Comparison of ENCODE assay signal across 1 cellular context in genomic region chr14:75069021-75069810, GRCh38.
TF ChIP-seq lines count a peak whose summit lies in the region.

A gene with protein sequence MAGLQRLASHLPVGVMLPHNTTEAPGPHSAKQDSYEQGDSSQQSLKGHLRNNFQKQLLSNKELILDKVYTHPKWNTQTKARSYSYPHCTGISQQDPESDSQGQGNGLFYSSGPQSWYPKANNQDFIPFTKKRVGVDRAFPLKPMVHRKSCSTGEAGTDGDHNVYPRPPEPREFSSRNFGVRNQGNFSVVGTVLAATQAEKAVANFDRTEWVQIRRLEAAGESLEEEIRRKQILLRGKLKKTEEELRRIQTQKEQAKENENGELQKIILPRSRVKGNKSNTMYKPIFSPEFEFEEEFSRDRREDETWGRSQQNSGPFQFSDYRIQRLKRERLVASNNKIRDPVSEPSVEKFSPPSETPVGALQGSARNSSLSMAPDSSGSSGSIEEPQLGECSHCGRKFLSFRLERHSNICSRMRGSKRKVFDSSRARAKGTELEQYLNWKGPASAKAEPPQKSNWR (plus strand): TSS chr14:75069641. CDS start chr14:75070574, 933 bp downstream.

TF ChIP-seq in A549, 52 proteins besides CTCF, POLR2A, EP300 and RAD21 (continued from another document):
- TF ChIP-seq USF2 (IDR thresholded peaks at IDR 0.05) (0 out of 2 replicates have a peak, but pooled peaks have one; percentile 17), MYC (IDR thresholded peaks at IDR 0.05; ENCODE audit: borderline replicate concordance, low read length) (peak; percentile 91; the same call in 1 of the 2 replicates), HOXA7 (CRISPR knock-in tag; IDR thresholded peaks at IDR 0.05) (no peak), NPAS2 (CRISPR knock-in tag; IDR thresholded peaks at IDR 0.05; ENCODE audit: borderline replicate concordance) (0 out of 2 replicates have a peak, but pooled peaks have one; percentile 23), TFCP2L1 (CRISPR knock-in tag; IDR thresholded peaks at IDR 0.05) (no peak), ZFP36 (IDR thresholded peaks at IDR 0.05; ENCODE audit: borderline replicate concordance, partially characterized antibody) (no peak), CBX2 (IDR thresholded peaks at IDR 0.05; ENCODE audit: borderline replicate concordance, low read depth) (no peak), POLR2AphosphoS2 (conservative IDR thresholded peaks at IDR 0.05; ENCODE audit: low read length) (no peak), MAZ (IDR thresholded peaks at IDR 0.05; ENCODE audit: borderline replicate concordance, low read depth, low read length) (no peak), JUNB (IDR thresholded peaks at IDR 0.05) (no peak), CEBPB (IDR thresholded peaks at IDR 0.05) (no peak), CHD4 (IDR thresholded peaks at IDR 0.05; ENCODE audit: borderline replicate concordance) (no peak), RNF2 (IDR thresholded peaks at IDR 0.05; ENCODE audit: borderline replicate concordance, low read depth) (no peak), ZC3H11A (IDR thresholded peaks at IDR 0.05) (no peak), E2F6 (IDR thresholded peaks at IDR 0.05; ENCODE audit: borderline replicate concordance, low read depth) (peak; percentile 92), BCL3 (IDR thresholded peaks at IDR 0.05) (peak; percentile 64; the same call in 1 of the 3 replicates), PHF8 (IDR thresholded peaks at IDR 0.05; ENCODE audit: borderline replicate concordance, low read depth) (peak; percentile 81; the same call in 1 of the 2 replicates), FOSL2 (IDR thresholded peaks at IDR 0.05) (no peak), FOSL2 (CRISPR knock-in tag; IDR thresholded peaks at IDR 0.05) (0 out of 2 replicates have a peak, but pooled peaks have one; percentile 33), FOSB (CRISPR knock-in tag; IDR thresholded peaks at IDR 0.05) (no peak), SREBF2 (IDR thresholded peaks at IDR 0.05) (no peak), ESRRA (IDR thresholded peaks at IDR 0.05; ENCODE audit: borderline replicate concordance, low read length) (peak; percentile 99), HEYL (CRISPR knock-in tag; IDR thresholded peaks at IDR 0.05) (0 out of 2 replicates have a peak, but pooled peaks have one; percentile 32), MAX (IDR thresholded peaks at IDR 0.05) (peak; percentile 94), CHD2 (IDR thresholded peaks at IDR 0.05; ENCODE audit: low read length, partially characterized antibody) (no peak), RFX5 (IDR thresholded peaks at IDR 0.05) (0 out of 2 replicates have a peak, but pooled peaks have one; percentile 36), KDM1A (IDR thresholded peaks at IDR 0.05; ENCODE audit: low read depth) (no peak)
- TF ChIP-seq, protein P1, sequence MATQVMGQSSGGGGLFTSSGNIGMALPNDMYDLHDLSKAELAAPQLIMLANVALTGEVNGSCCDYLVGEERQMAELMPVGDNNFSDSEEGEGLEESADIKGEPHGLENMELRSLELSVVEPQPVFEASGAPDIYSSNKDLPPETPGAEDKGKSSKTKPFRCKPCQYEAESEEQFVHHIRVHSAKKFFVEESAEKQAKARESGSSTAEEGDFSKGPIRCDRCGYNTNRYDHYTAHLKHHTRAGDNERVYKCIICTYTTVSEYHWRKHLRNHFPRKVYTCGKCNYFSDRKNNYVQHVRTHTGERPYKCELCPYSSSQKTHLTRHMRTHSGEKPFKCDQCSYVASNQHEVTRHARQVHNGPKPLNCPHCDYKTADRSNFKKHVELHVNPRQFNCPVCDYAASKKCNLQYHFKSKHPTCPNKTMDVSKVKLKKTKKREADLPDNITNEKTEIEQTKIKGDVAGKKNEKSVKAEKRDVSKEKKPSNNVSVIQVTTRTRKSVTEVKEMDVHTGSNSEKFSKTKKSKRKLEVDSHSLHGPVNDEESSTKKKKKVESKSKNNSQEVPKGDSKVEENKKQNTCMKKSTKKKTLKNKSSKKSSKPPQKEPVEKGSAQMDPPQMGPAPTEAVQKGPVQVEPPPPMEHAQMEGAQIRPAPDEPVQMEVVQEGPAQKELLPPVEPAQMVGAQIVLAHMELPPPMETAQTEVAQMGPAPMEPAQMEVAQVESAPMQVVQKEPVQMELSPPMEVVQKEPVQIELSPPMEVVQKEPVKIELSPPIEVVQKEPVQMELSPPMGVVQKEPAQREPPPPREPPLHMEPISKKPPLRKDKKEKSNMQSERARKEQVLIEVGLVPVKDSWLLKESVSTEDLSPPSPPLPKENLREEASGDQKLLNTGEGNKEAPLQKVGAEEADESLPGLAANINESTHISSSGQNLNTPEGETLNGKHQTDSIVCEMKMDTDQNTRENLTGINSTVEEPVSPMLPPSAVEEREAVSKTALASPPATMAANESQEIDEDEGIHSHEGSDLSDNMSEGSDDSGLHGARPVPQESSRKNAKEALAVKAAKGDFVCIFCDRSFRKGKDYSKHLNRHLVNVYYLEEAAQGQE (IDR thresholded peaks at IDR 0.05) = no peak
- TF ChIP-seq, protein P2, sequence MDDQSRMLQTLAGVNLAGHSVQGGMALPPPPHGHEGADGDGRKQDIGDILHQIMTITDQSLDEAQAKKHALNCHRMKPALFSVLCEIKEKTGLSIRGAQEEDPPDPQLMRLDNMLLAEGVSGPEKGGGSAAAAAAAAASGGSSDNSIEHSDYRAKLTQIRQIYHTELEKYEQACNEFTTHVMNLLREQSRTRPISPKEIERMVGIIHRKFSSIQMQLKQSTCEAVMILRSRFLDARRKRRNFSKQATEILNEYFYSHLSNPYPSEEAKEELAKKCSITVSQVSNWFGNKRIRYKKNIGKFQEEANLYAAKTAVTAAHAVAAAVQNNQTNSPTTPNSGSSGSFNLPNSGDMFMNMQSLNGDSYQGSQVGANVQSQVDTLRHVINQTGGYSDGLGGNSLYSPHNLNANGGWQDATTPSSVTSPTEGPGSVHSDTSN (IDR thresholded peaks at IDR 0.05) = peak; percentile 45; the same call in 1 of the 2 replicates
